ENCODE assay signal across 18 cellular contexts in the genomic region with DNA sequence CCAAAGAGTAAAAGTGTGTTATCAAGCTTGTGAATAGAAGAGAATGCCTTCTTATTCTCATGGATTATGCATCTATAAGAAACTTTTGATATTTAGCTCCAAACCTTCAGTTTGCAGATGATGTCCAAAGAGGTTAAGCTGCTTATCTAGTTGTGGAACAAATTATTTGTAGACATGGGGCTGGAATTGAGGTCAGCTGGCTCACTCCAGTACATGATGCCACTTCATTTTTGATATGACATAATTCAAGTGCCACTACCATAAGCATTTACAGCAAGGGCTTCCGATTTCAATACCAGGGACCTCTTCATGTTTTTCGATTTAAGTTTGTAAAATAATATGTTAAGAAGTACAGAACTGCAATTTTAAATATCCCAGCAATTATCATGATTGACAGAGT. TPM values are rescaled to one million over a fixed set of nuclear protein-coding genes. Genes with fewer than 3 reads are reported as not detected.
"Had no signal": no experiment of that assay in that cellular context is flagged by ENCODE, and none has a peak within 500 bp of the region (broad histone marks: within the 10 kb centered on the region; RNA-seq: fewer than 3 reads in every experiment).

No MANE protein-coding gene starts in this region.

- H3K36me3 ChIP-seq: prostate gland, suprapubic skin had no signal

- FAIRE-seq: endometrium had no signal

- DNase-seq: activated gamma-delta T cell; activated naive CD8-positive, alpha-beta T cell treated with anti-CD3 and anti-CD28 coated beads, Interleukin-2, amount 10 ng/mL, durations not matched to agents 7 days and 5 days; activated T-cell treated with anti-CD3 and anti-CD28 coated beads, Interleukin-2, amount 50 U/mL, for 24 hours; aorta; immature natural killer cell; occipital lobe; right lobe of liver; stimulated activated CD4-positive, alpha-beta T cell treated with anti-CD3 and anti-CD28 coated beads, Interleukin-1b, Interleukin-23, amount 100 ng/mL, for 48 hours; stimulated activated naive CD4-positive, alpha-beta T cell treated with Interleukin-2 at 50 U/mL for 16 hours; upper lobe of right lung had no signal

- ATAC-seq: right lobe of liver, upper lobe of right lung, WTC11 had no signal

- H3K9me3 ChIP-seq: esophagus muscularis mucosa, prostate gland, right lobe of liver, suprapubic skin, upper lobe of right lung had no signal

- H3K9me3 Mint-ChIP-seq: activated naive CD8-positive, alpha-beta T cell treated with anti-CD3 and anti-CD28 coated beads, Interleukin-2, amount 10 ng/mL, durations not matched to agents 7 days and 5 days; activated T-cell treated with anti-CD3 and anti-CD28 coated beads, Interleukin-2, amount 50 U/mL, for 24 hours; immature natural killer cell; nephron; WTC11 had no signal

- H3K4me1 ChIP-seq: prostate gland, right lobe of liver had no signal

- H3K27me3 ChIP-seq: esophagus muscularis mucosa, right lobe of liver, suprapubic skin, upper lobe of right lung had no signal

- H3K4me3 Mint-ChIP-seq: activated naive CD8-positive, alpha-beta T cell treated with anti-CD3 and anti-CD28 coated beads, Interleukin-2, amount 10 ng/mL, durations not matched to agents 7 days and 5 days; activated T-cell treated with anti-CD3 and anti-CD28 coated beads, Interleukin-2, amount 50 U/mL, for 24 hours; nephron; WTC11 had no signal

- H3K27ac Mint-ChIP-seq: activated naive CD8-positive, alpha-beta T cell treated with anti-CD3 and anti-CD28 coated beads, Interleukin-2, amount 10 ng/mL, durations not matched to agents 7 days and 5 days; WTC11 had no signal

- H3K27me3 Mint-ChIP-seq: activated naive CD8-positive, alpha-beta T cell treated with anti-CD3 and anti-CD28 coated beads, Interleukin-2, amount 10 ng/mL, durations not matched to agents 7 days and 5 days; activated T-cell treated with anti-CD3 and anti-CD28 coated beads, Interleukin-2, amount 50 U/mL, for 24 hours had no signal

- H3K4me3 ChIP-seq: esophagus muscularis mucosa, lung, prostate gland, right lobe of liver, suprapubic skin, upper lobe of right lung had no signal

- H3K27ac ChIP-seq: esophagus muscularis mucosa, prostate gland, right lobe of liver, suprapubic skin, upper lobe of right lung had no signal

RNA-seq across cellular contexts. Expression of a gene that starts 54.4 kb away (rescaled TPM):
- total RNA-seq: activated naive CD8-positive, alpha-beta T cell treated with anti-CD3 and anti-CD28 coated beads, Interleukin-2, amount 10 ng/mL, durations not matched to agents 7 days and 5 days; aorta; right lobe of liver; T-helper 1 cell treated with Interleukin-12 subunit alpha and Interleukin-12 subunit beta and Interleukin-4 antibody, amounts not matched to agents 30 ng/mL and 1 ng/mL, for 36 hours; upper lobe of right lung had no signal
- polyA plus RNA-seq: aorta, immature natural killer cell had no signal
